In the genomic region with DNA sequence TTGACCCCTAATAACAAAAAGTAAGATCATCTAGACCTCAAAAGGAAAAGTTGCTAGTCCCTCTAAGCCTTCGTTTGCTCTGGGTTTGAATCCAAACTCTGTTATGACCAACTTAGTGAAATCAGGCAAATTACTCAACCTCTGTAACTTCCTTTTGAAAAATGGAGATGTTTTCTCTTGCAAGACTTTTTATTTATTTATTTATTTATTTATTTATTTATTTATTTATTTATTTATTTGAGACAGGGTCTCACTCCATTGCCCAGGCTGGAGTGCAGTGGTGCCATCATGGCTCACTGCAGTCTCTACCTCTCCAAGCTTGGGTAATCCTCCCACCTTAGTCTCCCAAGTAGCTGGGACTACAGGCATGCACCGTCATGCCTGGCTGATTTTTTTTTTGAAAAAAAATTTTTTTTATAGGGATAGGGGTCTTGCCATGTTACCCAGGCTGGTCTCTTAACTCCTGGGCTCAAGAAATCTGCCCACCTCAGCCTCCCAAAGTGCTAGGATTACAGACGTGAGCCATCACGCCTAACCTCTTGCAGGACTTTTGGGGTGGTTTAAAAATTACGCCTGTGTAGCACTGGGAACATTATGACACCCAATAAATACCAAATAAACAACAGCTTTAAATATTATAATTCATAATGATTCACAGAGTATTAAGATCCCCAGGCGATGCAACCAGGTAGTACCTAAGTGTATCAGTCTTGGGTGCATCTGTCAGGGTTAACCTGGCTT, we compare ENCODE assay signal across 9 cellular contexts.
DNase-seq lines count a peak whose midpoint lies in the region; ATAC-seq and TF ChIP-seq lines count a peak whose summit lies in the region.
"Had no signal": no experiment of that assay in that cellular context is flagged by ENCODE, and none has a peak within 500 bp of the region (broad histone marks: within the 10 kb centered on the region; RNA-seq: fewer than 3 reads in every experiment).

No MANE protein-coding gene starts in this region.

- ATAC-seq in left ventricle myocardium superior, result no peak
- peak; percentile 3 for ATAC-seq in activated CD8-positive, alpha-beta T cell treated with anti-CD3 and anti-CD28 coated beads for 36 hours
- no peak for ATAC-seq in upper lobe of left lung (ENCODE audit: low FRiP score in 2 of 2)
- no peak for ATAC-seq in HG03442 (IDR thresholded peaks at IDR 0.05; ENCODE audit: unreplicated experiment)

- H3K4me3 Mint-ChIP-seq in activated CD8-positive, alpha-beta T cell treated with anti-CD3 and anti-CD28 coated beads for 36 hours, result peak overlapping the region; percentile 77

- no peak overlapping the region for H3K4me3 ChIP-seq in left ventricle myocardium inferior
- H3K4me3 ChIP-seq in upper lobe of left lung, result peak overlapping the region in 1 of 4 donors; percentile 17

- H3K4me1 Mint-ChIP-seq in activated CD8-positive, alpha-beta T cell treated with anti-CD3 and anti-CD28 coated beads for 36 hours (ENCODE audit: low read depth), result peaks cover 72% of the 10 kb centered on the region

- H3K27me3 Mint-ChIP-seq in activated CD8-positive, alpha-beta T cell treated with anti-CD3 and anti-CD28 coated beads for 36 hours, result no peaks in the 10 kb centered on the region

- H3K27me3 ChIP-seq in left ventricle myocardium inferior (ENCODE audit: low read depth), result no peaks in the 10 kb centered on the region
- H3K27me3 ChIP-seq in upper lobe of left lung, result no peaks in the 10 kb centered on the region

- intact Hi-C loops in left ventricle myocardium inferior (cut with micrococcal nuclease) (no loop called here), left ventricle myocardium superior (cut with micrococcal nuclease) (no loop called here)
- intact Hi-C loops in activated CD8-positive, alpha-beta T cell treated with anti-CD3 and anti-CD28 coated beads for 36 hours (cut with micrococcal nuclease), result loop anchor here (2.0 kb wide), 1 partner anchor 18 kb away; no protein-coding TSS in a partner anchor

- H3K27ac ChIP-seq in left ventricle myocardium inferior (replicated peaks), result peak overlapping the region; percentile 76
- H3K27ac ChIP-seq in upper lobe of left lung, result peak overlapping the region; percentile 73 to 78 (median 76)

- H3K27ac Mint-ChIP-seq in activated CD8-positive, alpha-beta T cell treated with anti-CD3 and anti-CD28 coated beads for 36 hours, result peak overlapping the region; percentile 97

- no peaks in the 10 kb centered on the region for H3K9me3 ChIP-seq in left ventricle myocardium inferior (replicated peaks)
- no peaks in the 10 kb centered on the region for H3K9me3 ChIP-seq in upper lobe of left lung

- no peak for TF ChIP-seq POLR2A in upper lobe of left lung (IDR thresholded peaks at IDR 0.05)

- WGBS in upper lobe of left lung, 2 donors, result 47 to 53% methylated on average over 6 of the region's 6 CpGs

- CTCF ChIA-PET in activated CD8-positive, alpha-beta T cell treated with anti-CD3 and anti-CD28 coated beads for 36 hours (lab: Charles Lee), result interaction anchor here (0.6 to 3.4 kb wide), 15 partner anchors 9 to 163 kb away, joined by 3 to 34 read pairs (median 5); no protein-coding TSS in a partner anchor

- TF ChIP-seq EP300 in upper lobe of left lung (IDR thresholded peaks at IDR 0.05), result no peak

- peaks cover 92% of the 10 kb centered on the region for H3K4me1 ChIP-seq in left ventricle myocardium inferior
- peaks cover 33 to 67% (median 52%) of the 10 kb centered on the region in 4 donors for H3K4me1 ChIP-seq in upper lobe of left lung

- TF ChIP-seq CTCF in left ventricle myocardium inferior (IDR thresholded peaks at IDR 0.05; ENCODE audit: borderline replicate concordance), result no peak
- no peak for TF ChIP-seq CTCF in activated CD8-positive, alpha-beta T cell treated with anti-CD3 and anti-CD28 coated beads for 36 hours (IDR thresholded peaks at IDR 0.05)
- no peak for TF ChIP-seq CTCF in upper lobe of left lung (IDR thresholded peaks at IDR 0.05)

- POLR2A ChIA-PET in activated CD8-positive, alpha-beta T cell treated with anti-CD3 and anti-CD28 coated beads for 36 hours (lab: Charles Lee), result interaction anchor here (0.6 to 4.1 kb wide), 21 partner anchors 9 to 528 kb away, joined by 3 to 39 read pairs (median 6); partner anchors contain the start of gene PITPNC1

- no peak for DNase-seq in left ventricle myocardium inferior
- DNase-seq in left ventricle myocardium superior, result no peak
- DNase-seq in activated CD8-positive, alpha-beta T cell treated with anti-CD3 and anti-CD28 coated beads for 36 hours, result no peak
- peak; percentile 38 for DNase-seq in kidney tubule cell (ENCODE audit: low spot score)
- no peak for DNase-seq in upper lobe of left lung
- no peak for DNase-seq in iPS-NIHi7 (ENCODE audit: extremely low spot score)
- DNase-seq in middle frontal gyrus (ENCODE audit: extremely low spot score, low spot score), result no peak
- DNase-seq: MM.1S had no signal

- H3K36me3 Mint-ChIP-seq in activated CD8-positive, alpha-beta T cell treated with anti-CD3 and anti-CD28 coated beads for 36 hours (ENCODE audit: low read depth), result peaks cover 5% of the 10 kb centered on the region

- H3K9me3 Mint-ChIP-seq in activated CD8-positive, alpha-beta T cell treated with anti-CD3 and anti-CD28 coated beads for 36 hours, result no peaks in the 10 kb centered on the region

- H3K36me3 ChIP-seq in left ventricle myocardium inferior, result no peaks in the 10 kb centered on the region
- H3K36me3 ChIP-seq in upper lobe of left lung, result no peaks in the 10 kb centered on the region
